11 cellular contexts compared by ENCODE assay signal in genomic region chr17:73901249-73901648, GRCh38.
DNase-seq lines count a peak whose midpoint lies in the region; ATAC-seq and TF ChIP-seq lines count a peak whose summit lies in the region.
"Had no signal": no experiment of that assay in that cellular context is flagged by ENCODE, and none has a peak within 500 bp of the region (broad histone marks: within the 10 kb centered on the region; RNA-seq: fewer than 3 reads in every experiment).

No MANE protein-coding gene starts in this region.

- H3K27ac Mint-ChIP-seq in Caco-2 (ENCODE audit: unreplicated experiment), result no peak overlapping the region
- no peak overlapping the region for H3K27ac Mint-ChIP-seq in T-cell

- H3K4me1 Mint-ChIP-seq in Caco-2 (ENCODE audit: low read depth, unreplicated experiment), result peaks cover 7% of the 10 kb centered on the region
- peaks cover 13 to 19% (median 17%) of the 10 kb centered on the region in 3 donors for H3K4me1 Mint-ChIP-seq in T-cell

- intact Hi-C loops in Caco-2 (cut with micrococcal nuclease; ENCODE audit: unreplicated experiment) (no loop called here), aorta (cut with DNase I) (no loop called here)

- no peaks in the 10 kb centered on the region for H3K36me3 ChIP-seq in Caco-2 (ENCODE audit: control insufficient read depth, insufficient read depth, low read length)
- H3K36me3 ChIP-seq in parathyroid adenoma (ENCODE audit: control insufficient read depth, insufficient read depth, low read length), result no peaks in the 10 kb centered on the region
- H3K36me3 ChIP-seq in aorta (ENCODE audit: control insufficient read depth in 1 of 2, insufficient read depth in 2 of 2, low read length in 1 of 2), result no peaks in the 10 kb centered on the region
- H3K36me3 ChIP-seq: ascending aorta, right atrium auricular region had no signal

- CTCF ChIA-PET in Caco-2 (lab: Charles Lee), result no interaction called here
- CTCF ChIA-PET in T-cell (lab: Charles Lee), result no interaction called here

- no peak for TF ChIP-seq CTCF in Caco-2 (IDR thresholded peaks at IDR 0.05; ENCODE audit: insufficient read depth in 1 of 2, low read depth in 1 of 2, low read length in 1 of 2, severe bottlenecking in 1 of 2, unreplicated experiment in 1 of 2)
- no peak for TF ChIP-seq CTCF in parathyroid adenoma (IDR thresholded peaks at IDR 0.05)

- H3K36me3 Mint-ChIP-seq in Caco-2 (ENCODE audit: insufficient read depth, unreplicated experiment) (no peaks in the 10 kb centered on the region), T-cell (no peaks in the 10 kb centered on the region)

- 88 to 91% methylated on average over 2 of the region's 2 CpGs for WGBS in aorta, 2 donors

- H3K4me1 ChIP-seq in Caco-2 (peaks cover 4% of the 10 kb centered on the region; the same call in 1 of the 2 replicates), parathyroid adenoma (no peaks in the 10 kb centered on the region), aorta (ENCODE audit: control insufficient read depth in 1 of 2, insufficient read depth in 2 of 2, low read length in 2 of 2) (no peaks in the 10 kb centered on the region)
- H3K4me1 ChIP-seq: ascending aorta had no signal

- H3K9me3 Mint-ChIP-seq in Caco-2 (ENCODE audit: unreplicated experiment) (no peaks in the 10 kb centered on the region), T-cell (no peaks in the 10 kb centered on the region)

- peaks cover 4% of the 10 kb centered on the region for H3K27me3 Mint-ChIP-seq in Caco-2 (ENCODE audit: insufficient read depth, unreplicated experiment)
- H3K27me3 Mint-ChIP-seq in T-cell, result peaks cover 37 to 60% of the 10 kb centered on the region in 2 donors

- H3K27ac ChIP-seq in parathyroid adenoma (no peak overlapping the region), aorta (ENCODE audit: low read depth in 1 of 2, low read length in 2 of 2) (no peak overlapping the region)
- H3K27ac ChIP-seq: ascending aorta, right atrium auricular region had no signal

- H3K4me3 ChIP-seq in Caco-2 (ENCODE audit: low read depth, low read length) (no peak overlapping the region), iPS-18c (ENCODE audit: insufficient read depth, low read depth, low read length) (0 out of 2 replicates have a peak overlapping the region, but pooled peaks have one; percentile 36), parathyroid adenoma (ENCODE audit: low read depth, low read length) (no peak overlapping the region), aorta (ENCODE audit: low read length in 2 of 2) (no peak overlapping the region)

- H3K27me3 ChIP-seq in Caco-2 (replicated peaks; ENCODE audit: control insufficient read depth, insufficient read depth, low read length), result no peaks in the 10 kb centered on the region
- no peaks in the 10 kb centered on the region for H3K27me3 ChIP-seq in parathyroid adenoma (ENCODE audit: control insufficient read depth, insufficient read depth, low read length)
- H3K27me3 ChIP-seq in aorta (ENCODE audit: control insufficient read depth in 1 of 2, insufficient read depth in 2 of 2, low read length in 1 of 2), result peaks cover 0 to 6% of the 10 kb centered on the region in 2 donors
- H3K27me3 ChIP-seq: ascending aorta had no signal

- peak overlapping the region; percentile 74 for H3K4me2 ChIP-seq in parathyroid adenoma (ENCODE audit: low read length)

- H2AFZ ChIP-seq in parathyroid adenoma, result peak overlapping the region; percentile 90

- BruUV-seq in Caco-2 (replicated peaks; lab: Mats Ljungman, UMichigan), result no TSS peak

- no peak overlapping the region for H3K9ac ChIP-seq in parathyroid adenoma

- H3K79me2 ChIP-seq in parathyroid adenoma, result no peaks in the 10 kb centered on the region

- H3K9me3 ChIP-seq in Caco-2 (no peaks in the 10 kb centered on the region), iPS-18c (ENCODE audit: control insufficient read depth, insufficient read depth, low read length) (no peaks in the 10 kb centered on the region), parathyroid adenoma (ENCODE audit: control insufficient read depth, low read length) (no peaks in the 10 kb centered on the region), aorta (ENCODE audit: control insufficient read depth, low read length) (no peaks in the 10 kb centered on the region)
- H3K9me3 ChIP-seq: ascending aorta, right atrium auricular region had no signal

- POLR2A ChIA-PET in Caco-2 (lab: Charles Lee) (no interaction called here), T-cell (lab: Charles Lee) (no interaction called here)

- no peak for DNase-seq in Caco-2
- no peak for DNase-seq in T-cell
- no peak for DNase-seq in aorta
- no peak for DNase-seq in ACHN
- no peak for DNase-seq in NCI-H510A treated with DMSO at 0.1 percent for 48 hours (lab: John Stamatoyannopoulos, UW)
- DNase-seq: HCEC 1CT, MM.1S had no signal

- H3K4me3 Mint-ChIP-seq in Caco-2 (ENCODE audit: unreplicated experiment) (peak overlapping the region; percentile 70), T-cell (peak overlapping the region in 2 of 3 donors; percentile 80 to 84)

- ATAC-seq in T-cell (replicated peaks in 1 of 4) (no peak), aorta (ENCODE audit: low FRiP score) (no peak)

- in situ Hi-C loops in ACHN (cut with HindIII; ENCODE audit: low pct_ligation_motif_present, low pct_unique_long_range_greater_than_20kb, low sequenced_read_pairs), result no loop called here
